20 cellular contexts compared by ENCODE assay signal in the genomic region with DNA sequence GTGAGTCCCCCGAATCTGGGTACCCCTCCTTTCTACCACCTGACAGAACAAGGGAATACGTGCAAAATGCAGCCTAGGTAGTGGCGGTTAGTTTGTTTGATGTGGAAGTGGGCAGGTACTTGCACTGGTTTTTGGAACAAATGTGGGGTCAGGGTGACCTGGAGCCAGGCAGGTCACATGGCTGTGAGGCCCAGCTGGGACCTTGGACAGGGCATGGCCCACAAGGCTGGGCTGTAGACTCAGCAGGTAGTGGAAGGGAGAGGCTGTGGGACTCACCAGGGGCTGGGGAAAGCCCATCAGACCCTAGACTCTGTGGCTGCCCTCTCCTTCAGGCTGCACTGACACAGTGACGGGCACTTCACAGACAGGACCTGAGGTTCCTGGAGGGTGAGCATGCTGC.
"Had no signal": no experiment of that assay in that cellular context is flagged by ENCODE, and none has a peak within 500 bp of the region (broad histone marks: within the 10 kb centered on the region; RNA-seq: fewer than 3 reads in every experiment).

No MANE protein-coding gene starts in this region.

- H3K4me1 ChIP-seq: SJSA1 had no signal

- H3K36me3 Mint-ChIP-seq: IgD-negative memory B cell had no signal

- H3K27ac ChIP-seq: SJSA1, SK-N-MC had no signal

- DNase-seq: KBM-7, NCI-H1092, NCI-H1105 treated with DMSO at 0.1 percent for 48 hours, NCI-H1417 treated with DMSO at 0.1 percent for 48 hours, NCI-H146, NCI-H1694 treated with DMSO at 0.1 percent for 48 hours, NCI-H1930, NCI-H2081, NCI-H2107, NCI-H2227 treated with DMSO at 0.1 percent for 48 hours, NCI-H524, NCI-H526 treated with DMSO at 0.1 percent for 48 hours, NCI-H748 treated with DMSO at 0.1 percent for 48 hours, Right ventricle myocardium superior, RPMI8226, SIG-M5 had no signal

- H3K27me3 ChIP-seq: SJSA1 had no signal

- H3K4me1 Mint-ChIP-seq: IgD-negative memory B cell had no signal

- H3K36me3 ChIP-seq: SJSA1 had no signal

- FAIRE-seq: RCC 7860 had no signal

- H3K9me3 ChIP-seq: SJSA1 had no signal

- H3K4me3 ChIP-seq: SJSA1, SK-N-MC had no signal
